Comparison of ENCODE assay signal across 22 cellular contexts in genomic region chr6:155380666-155381332, GRCh38.
DNase-seq lines count a peak whose midpoint lies in the region; ATAC-seq, FAIRE-seq and TF ChIP-seq lines count a peak whose summit lies in the region.
"Had no signal": no experiment of that assay in that cellular context is flagged by ENCODE, and none has a peak within 500 bp of the region (broad histone marks: within the 10 kb centered on the region; RNA-seq: fewer than 3 reads in every experiment).

No MANE protein-coding gene starts in this region.

- H3K9me2 ChIP-seq in SU-DHL-6 (replicated peaks; ENCODE audit: insufficient read depth, low read length) (no peaks in the 10 kb centered on the region), MM.1S (replicated peaks; ENCODE audit: insufficient read depth, low read length) (no peaks in the 10 kb centered on the region)

- TF ChIP-seq CTCF in HepG2 (CRISPR knock-in tag; IDR thresholded peaks at IDR 0.05) = peak; percentile 47
- no peak for TF ChIP-seq CTCF in right lobe of liver (IDR thresholded peaks at IDR 0.05)
- TF ChIP-seq CTCF in SU-DHL-6 (IDR thresholded peaks at IDR 0.05; ENCODE audit: insufficient read depth, low read length, poor library complexity, severe bottlenecking) = peak; percentile 31
- TF ChIP-seq CTCF in MM.1S (IDR thresholded peaks at IDR 0.05; ENCODE audit: low read length) = no peak

- POLR2A ChIA-PET in HepG2 (lab: Yijun Ruan, JAX) = interaction anchor here (0.9 kb wide), 1 partner anchor 18 kb away, joined by 3 read pairs; no protein-coding TSS in a partner anchor

- no peaks in the 10 kb centered on the region for H3K27me3 ChIP-seq in HepG2 (ENCODE audit: control insufficient read depth in 1 of 2, insufficient read depth in 2 of 2, low read length in 2 of 2)
- H3K27me3 ChIP-seq in right lobe of liver = no peaks in the 10 kb centered on the region
- H3K27me3 ChIP-seq in SU-DHL-6 (ENCODE audit: low read length) = no peaks in the 10 kb centered on the region
- no peaks in the 10 kb centered on the region for H3K27me3 ChIP-seq in MM.1S (replicated peaks; ENCODE audit: insufficient read depth, low read length)
- H3K27me3 ChIP-seq: gastroesophageal sphincter, neutrophil had no signal

- no peaks in the 10 kb centered on the region for H3K79me2 ChIP-seq in HepG2 (ENCODE audit: insufficient read depth, low read length)
- no peaks in the 10 kb centered on the region for H3K79me2 ChIP-seq in SU-DHL-6 (ENCODE audit: insufficient read depth, low read length)
- H3K79me2 ChIP-seq in MM.1S (ENCODE audit: low read length) = no peaks in the 10 kb centered on the region

- H3K4me2 ChIP-seq in HepG2 (ENCODE audit: low read depth, low read length) (no peak overlapping the region), SU-DHL-6 (ENCODE audit: low read depth, low read length, poor library complexity, severe bottlenecking) (no peak overlapping the region), MM.1S (ENCODE audit: low read depth, low read length) (no peak overlapping the region)

- no peaks in the 10 kb centered on the region for H3K36me3 ChIP-seq in HepG2 (replicated peaks in 1 of 2; ENCODE audit: control insufficient read depth in 1 of 2, insufficient read depth in 2 of 2, low read length in 2 of 2)
- H3K36me3 ChIP-seq in right lobe of liver = no peaks in the 10 kb centered on the region
- no peaks in the 10 kb centered on the region for H3K36me3 ChIP-seq in SU-DHL-6 (ENCODE audit: low read length)
- no peaks in the 10 kb centered on the region for H3K36me3 ChIP-seq in MM.1S (replicated peaks; ENCODE audit: insufficient read depth, low read length)
- H3K36me3 ChIP-seq: gastroesophageal sphincter, neutrophil had no signal

- DNase-seq in HepG2 (ENCODE audit: low spot score) (peak; percentile 24), right lobe of liver (no peak), NCI-H1092 (lab: John Stamatoyannopoulos, UW) (peak; percentile 11), glomerular visceral epithelial cell (ENCODE audit: extremely low spot score) (no peak), RCC 7860 (ENCODE audit: low spot score) (no peak), MM.1S (no peak)
- DNase-seq: activated CD4-positive, alpha-beta T cell treated with anti-CD3 and anti-CD28 coated beads, Interleukin-2, amount 10 ng/mL, durations not matched to agents 24 days and 14 days; activated naive CD8-positive, alpha-beta T cell treated with anti-CD3 and anti-CD28 coated beads for 36 hours; CD4-positive, alpha-beta T cell; DMS153; effector CD4-positive, alpha-beta T cell; NCI-H2107; small intestine; stimulated activated CD4-positive, alpha-beta T cell treated with anti-CD3 and anti-CD28 coated beads, Interleukin-2, amount 100 ng/mL, for 48 hours; stimulated activated naive CD4-positive, alpha-beta T cell treated with Interleukin-2 at 50 U/mL for 16 hours had no signal

- no TSS peak for BruUV-seq in HepG2 (replicated peaks; lab: Mats Ljungman, UMichigan)

- H4K20me1 ChIP-seq in HepG2 (ENCODE audit: insufficient read depth, low read length) = no peaks in the 10 kb centered on the region
- H4K20me1 ChIP-seq in SU-DHL-6 (ENCODE audit: low read depth, low read length) = no peaks in the 10 kb centered on the region
- no peaks in the 10 kb centered on the region for H4K20me1 ChIP-seq in MM.1S (ENCODE audit: insufficient read depth, low read length)

- no peaks in the 10 kb centered on the region for H3F3A ChIP-seq in SU-DHL-6 (ENCODE audit: insufficient read depth)
- H3F3A ChIP-seq in MM.1S (ENCODE audit: insufficient read depth, low read length) = no peaks in the 10 kb centered on the region

- FAIRE-seq in HepG2 (lab: Jason Lieb, UNC) (no peak), RCC 7860 (lab: Jason Lieb, UNC) (no peak)
- FAIRE-seq: keratinocyte, small intestine had no signal

- H2AFZ ChIP-seq in HepG2 (ENCODE audit: low read length) = no peak overlapping the region
- no peak overlapping the region for H2AFZ ChIP-seq in SU-DHL-6 (ENCODE audit: low read depth, low read length, severe bottlenecking)
- no peak overlapping the region for H2AFZ ChIP-seq in MM.1S (ENCODE audit: low read length)

- no peak overlapping the region for H3K4me3 ChIP-seq in HepG2 (replicated peaks in 1 of 3; ENCODE audit: insufficient read depth in 1 of 3, low read depth in 2 of 3, low read length in 3 of 3)
- H3K4me3 ChIP-seq in right lobe of liver = no peak overlapping the region
- H3K4me3 ChIP-seq in SU-DHL-6 (ENCODE audit: insufficient read depth, low read length, poor library complexity, severe bottlenecking) = no peak overlapping the region
- no peak overlapping the region for H3K4me3 ChIP-seq in MM.1S (ENCODE audit: low read length)
- H3K4me3 ChIP-seq: gastroesophageal sphincter, lung had no signal

- intact Hi-C loops in HepG2 (cut with micrococcal nuclease; ENCODE audit: unreplicated experiment) (no loop called here), right lobe of liver (cut with DNase I) (no loop called here)

- H3K9me3 ChIP-seq in HepG2 (ENCODE audit: low read length) = no peaks in the 10 kb centered on the region
- H3K9me3 ChIP-seq in right lobe of liver = no peaks in the 10 kb centered on the region
- H3K9me3 ChIP-seq in SU-DHL-6 (ENCODE audit: insufficient read depth, low read length) = no peaks in the 10 kb centered on the region
- no peaks in the 10 kb centered on the region for H3K9me3 ChIP-seq in MM.1S (replicated peaks; ENCODE audit: insufficient read depth, low read length)
- H3K9me3 ChIP-seq: gastroesophageal sphincter, neutrophil had no signal

- CTCF ChIA-PET in HepG2 (lab: Yijun Ruan, JAX; ENCODE audit: low intra/inter-chr PET ratio, low total read pairs) = no interaction called here

- H3K4me1 ChIP-seq in HepG2 (ENCODE audit: insufficient read depth, low read length) (peaks cover 12% of the 10 kb centered on the region), right lobe of liver (no peaks in the 10 kb centered on the region), MM.1S (ENCODE audit: low read length) (no peaks in the 10 kb centered on the region)
- H3K4me1 ChIP-seq: gastroesophageal sphincter had no signal

- peak; percentile 54; the same call in 2 of the 3 replicates for ATAC-seq in HepG2
- ATAC-seq in right lobe of liver = no peak
- ATAC-seq: esophagus mucosa, gastroesophageal sphincter had no signal

- TF ChIP-seq EP300 in HepG2 (IDR thresholded peaks at IDR 0.05; ENCODE audit: low read depth in 2 of 2, low read length in 2 of 2) (no peak), HepG2 (CRISPR knock-in tag; IDR thresholded peaks at IDR 0.05; ENCODE audit: borderline replicate concordance) (no peak)

- in situ Hi-C loops in HepG2 (cut with HindIII; ENCODE audit: extremely low pct_ligation_motif_present, low pct_unique_long_range_greater_than_20kb) = loop anchor here (5.0 kb wide), 1 partner anchor 33 kb away; no protein-coding TSS in a partner anchor

- H3K27ac ChIP-seq in HepG2 (ENCODE audit: extremely low read length, insufficient read depth, low read length) (no peak overlapping the region), right lobe of liver (no peak overlapping the region), SU-DHL-6 (ENCODE audit: low read depth, low read length) (no peak overlapping the region), MM.1S (ENCODE audit: low read length) (no peak overlapping the region)
- H3K27ac ChIP-seq: gastroesophageal sphincter, HL-60, neutrophil had no signal

- no peak overlapping the region for H3K9ac ChIP-seq in HepG2 (ENCODE audit: insufficient read depth, low read depth, low read length)
- H3K9ac ChIP-seq in SU-DHL-6 (ENCODE audit: low read length) = no peak overlapping the region
- H3K9ac ChIP-seq in MM.1S (ENCODE audit: low read length) = no peak overlapping the region

- no peak for TF ChIP-seq RAD21 in HepG2 (CRISPR knock-in tag; IDR thresholded peaks at IDR 0.05)

- TF ChIP-seq POLR2A in HepG2 (IDR thresholded peaks at IDR 0.05; ENCODE audit: insufficient read depth in 1 of 2, low read depth in 2 of 2, low read length in 2 of 2) = no peak
- TF ChIP-seq POLR2A in right lobe of liver (IDR thresholded peaks at IDR 0.05) = no peak

- WGBS in HepG2 (ENCODE audit: low lambda C conversion rate) = 90% methylated on average over 8 of the region's 8 CpGs
- WGBS in right lobe of liver (ENCODE audit: insufficient coverage, low coverage, low lambda C conversion rate, missing lambda C conversion rate) = 64% methylated on average over 7 of the region's 8 CpGs

TF ChIP-seq in HepG2, 621 proteins besides CTCF, POLR2A, EP300 and RAD21:
- TF ChIP-seq STAG1 (CRISPR knock-in tag; IDR thresholded peaks at IDR 0.05) (peak; percentile 74), TCF7L2 (IDR thresholded peaks at IDR 0.05; ENCODE audit: low read depth, low read length) (no peak), MEIS1 (CRISPR knock-in tag; IDR thresholded peaks at IDR 0.05; ENCODE audit: borderline replicate concordance) (0 out of 2 replicates have a peak, but pooled peaks have one; percentile 8), ZFX (CRISPR knock-in tag; IDR thresholded peaks at IDR 0.05; ENCODE audit: low read depth) (0 out of 2 replicates have a peak, but pooled peaks have one; percentile 17), SAP130 (CRISPR knock-in tag; IDR thresholded peaks at IDR 0.05; ENCODE audit: low read depth) (0 out of 2 replicates have a peak, but pooled peaks have one; percentile 20), MIXL1 (CRISPR knock-in tag; IDR thresholded peaks at IDR 0.05) (0 out of 2 replicates have a peak, but pooled peaks have one; percentile 55), SMC3 (IDR thresholded peaks at IDR 0.05; ENCODE audit: low read length) (peak; percentile 3; the same call in 1 of the 2 replicates), ZNF878 (CRISPR knock-in tag; IDR thresholded peaks at IDR 0.05) (no peak), KLF12 (CRISPR knock-in tag; IDR thresholded peaks at IDR 0.05; ENCODE audit: borderline replicate concordance) (no peak), SALL1 (CRISPR knock-in tag; IDR thresholded peaks at IDR 0.05) (0 out of 2 replicates have a peak, but pooled peaks have one; percentile 13), ZFP62 (CRISPR knock-in tag; IDR thresholded peaks at IDR 0.05) (no peak), TRAFD1 (CRISPR knock-in tag; IDR thresholded peaks at IDR 0.05; ENCODE audit: borderline replicate concordance) (0 out of 2 replicates have a peak, but pooled peaks have one; percentile 52), FOSL2 (CRISPR knock-in tag; IDR thresholded peaks at IDR 0.05) (0 out of 2 replicates have a peak, but pooled peaks have one; percentile 5)
TF ChIP-seq in HepG2: peak in this region for 9.

Comparison
In these comparisons a context has a peak if more than half of its experiments do, and no peak if none do; other contexts are left out.
1. DNase-seq: peak in HepG2 (single experiment) and NCI-H1092 (single experiment); none in right lobe of liver (0 of 3), glomerular visceral epithelial cell (single experiment), RCC 7860 (single experiment) and MM.1S (single experiment).
2. CTCF ChIP-seq: peak in HepG2 (single experiment) and SU-DHL-6 (single experiment); none in right lobe of liver (0 of 4) and MM.1S (single experiment).